ENCODE assay signal across 8 cellular contexts in the genomic region with DNA sequence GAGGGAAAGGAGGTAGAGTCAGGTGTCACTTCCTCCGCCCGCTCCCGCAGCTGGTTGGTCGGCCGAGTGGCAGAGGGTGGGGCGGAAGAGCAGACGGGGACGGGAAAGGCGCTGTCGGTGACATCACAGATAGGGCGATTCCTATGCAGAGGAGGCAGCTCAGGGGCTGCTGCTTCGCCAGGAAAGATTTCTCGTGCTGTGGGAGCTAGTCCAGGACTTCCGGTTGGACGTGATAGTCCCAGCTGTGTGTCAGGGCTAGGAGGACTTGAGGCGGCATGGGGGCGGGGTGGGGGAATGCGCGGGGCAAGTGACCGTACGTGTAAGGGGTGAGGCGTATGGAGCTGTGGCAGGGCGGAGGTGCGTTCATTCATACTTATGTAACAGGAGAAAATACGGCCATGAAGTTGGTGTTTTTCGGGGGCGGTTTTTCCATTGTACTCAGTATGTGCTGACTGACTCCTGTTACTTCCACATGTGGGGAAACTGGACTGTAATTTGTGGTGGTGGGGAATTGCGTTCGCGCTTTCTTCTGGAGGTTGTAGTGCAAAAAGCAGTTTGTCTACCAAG.
DNase-seq lines count a peak whose midpoint lies in the region; ATAC-seq and TF ChIP-seq lines count a peak whose summit lies in the region.
"Not testable (repeated sequence)": the region's sequence is repeated elsewhere in the genome, so short reads cannot be mapped to it uniquely, and the experiment has no call there.

No MANE protein-coding gene starts in this region.

- H3K4me3 Mint-ChIP-seq in activated naive CD8-positive, alpha-beta T cell, result peak overlapping the region; percentile 77

- H3K4me3 ChIP-seq in fibroblast of the aortic adventitia (ENCODE audit: low read depth, low read length), result peak overlapping the region; percentile 49

- not testable (repeated sequence) for TF ChIP-seq CTCF in fibroblast of the aortic adventitia (IDR thresholded peaks at IDR 0.05; ENCODE audit: insufficient read depth, low read length)

- not testable (repeated sequence) for H3K4me1 Mint-ChIP-seq in activated naive CD8-positive, alpha-beta T cell (ENCODE audit: low read depth)

- ATAC-seq in GM21576 (IDR thresholded peaks at IDR 0.05; ENCODE audit: unreplicated experiment), result peak; percentile 47

- peak overlapping the region; percentile 98 for H3K27ac Mint-ChIP-seq in activated naive CD8-positive, alpha-beta T cell

- H3K9me3 Mint-ChIP-seq in activated naive CD8-positive, alpha-beta T cell (ENCODE audit: low read depth), result not testable (repeated sequence)

- not testable (repeated sequence) for H3K27me3 Mint-ChIP-seq in activated naive CD8-positive, alpha-beta T cell

- DNase-seq in DMS114 treated with DMSO at 0.1 percent for 48 hours (lab: John Stamatoyannopoulos, UW; ENCODE audit: unreplicated experiment) (peak; percentile 54), HT1080 (ENCODE audit: low read depth) (peak; percentile 67), T-helper 1 cell (peak; percentile 19 to 66 (median 30)), fibroblast of the aortic adventitia (ENCODE audit: low read depth) (peak; percentile 18), mucosa of gallbladder (ENCODE audit: low spot score) (peak; percentile 61)
- peak; percentile 34 for DNase-seq in stimulated activated CD8-positive, alpha-beta memory T cell treated with anti-CD3 and anti-CD28 coated beads, Interleukin-4, amount 100 ng/mL, for 24 hours (ENCODE audit: low read depth)

- not testable (repeated sequence) for H3K36me3 Mint-ChIP-seq in activated naive CD8-positive, alpha-beta T cell

Comparison
In these comparisons a context has a peak if more than half of its experiments do, and no peak if none do; other contexts are left out.
1. Peak in every context shown above with its lines: DNase-seq, ATAC-seq and H3K4me3 ChIP-seq.